2 cellular contexts compared by ENCODE assay signal in genomic region chr14:28157289-28157869, GRCh38.
TF ChIP-seq lines count a peak whose summit lies in the region.

No MANE protein-coding gene starts in this region.

TF ChIP-seq in IMR-90, 13 proteins besides CTCF, POLR2A, EP300 and RAD21 (continued from another document):
- TF ChIP-seq FOS (IDR thresholded peaks at IDR 0.05; ENCODE audit: low read depth, low read length): no peak
- no peak for TF ChIP-seq CEBPB (IDR thresholded peaks at IDR 0.05; ENCODE audit: low read depth, low read length)
- no peak for TF ChIP-seq CHD1 (IDR thresholded peaks at IDR 0.05; ENCODE audit: low read depth, low read length)
- TF ChIP-seq NFE2L2 (IDR thresholded peaks at IDR 0.05; ENCODE audit: low read depth, low read length): no peak
- no peak for TF ChIP-seq MAFK (IDR thresholded peaks at IDR 0.05; ENCODE audit: low read depth, low read length)
- TF ChIP-seq ELK1 (IDR thresholded peaks at IDR 0.05; ENCODE audit: borderline replicate concordance, low read depth, low read length): no peak
- no peak for TF ChIP-seq RCOR1 (IDR thresholded peaks at IDR 0.05; ENCODE audit: insufficient replicate concordance, low read length)

TF ChIP-seq in HepG2, 621 proteins besides CTCF, POLR2A, EP300 and RAD21 (continued from another document and continues in another):
- TF ChIP-seq NONO (IDR thresholded peaks at IDR 0.05) (no peak), NONO (CRISPR knock-in tag; conservative IDR thresholded peaks at IDR 0.05) (peak; percentile 59; the same call in 1 of the 2 replicates), HNF1B (CRISPR knock-in tag; IDR thresholded peaks at IDR 0.05) (no peak), ZNF18 (CRISPR knock-in tag; IDR thresholded peaks at IDR 0.05; ENCODE audit: insufficient replicate concordance) (no peak), KDM5B (CRISPR knock-in tag; IDR thresholded peaks at IDR 0.05; ENCODE audit: borderline replicate concordance) (peak; percentile 65), ZNF333 (CRISPR knock-in tag; IDR thresholded peaks at IDR 0.05; ENCODE audit: borderline replicate concordance) (peak; percentile 38; the same call in 1 of the 2 replicates), ZNF709 (CRISPR knock-in tag; IDR thresholded peaks at IDR 0.05) (0 out of 2 replicates have a peak, but pooled peaks have one; percentile 26), ZMYM4 (CRISPR knock-in tag; IDR thresholded peaks at IDR 0.05) (peak; percentile 48; the same call in 1 of the 2 replicates), ZNF747 (CRISPR knock-in tag; IDR thresholded peaks at IDR 0.05; ENCODE audit: borderline replicate concordance) (0 out of 2 replicates have a peak, but pooled peaks have one; percentile 48), HDAC1 (CRISPR knock-in tag; IDR thresholded peaks at IDR 0.05) (0 out of 2 replicates have a peak, but pooled peaks have one; percentile 21), SUZ12 (IDR thresholded peaks at IDR 0.05; ENCODE audit: low read depth, low read length) (no peak), ZNF724P (CRISPR knock-in tag; IDR thresholded peaks at IDR 0.05; ENCODE audit: borderline replicate concordance) (no peak), GTF2F1 (IDR thresholded peaks at IDR 0.05; ENCODE audit: low read length) (no peak), DMTF1 (CRISPR knock-in tag; IDR thresholded peaks at IDR 0.05) (no peak), ZNF687 (CRISPR knock-in tag; IDR thresholded peaks at IDR 0.05) (peak; percentile 46; the same call in 1 of the 2 replicates), ZNF160 (CRISPR knock-in tag; IDR thresholded peaks at IDR 0.05) (0 out of 2 replicates have a peak, but pooled peaks have one; percentile 46), ZNF563 (CRISPR knock-in tag; IDR thresholded peaks at IDR 0.05) (no peak), FOXA3 (CRISPR knock-in tag; IDR thresholded peaks at IDR 0.05) (no peak), RARA (CRISPR knock-in tag; IDR thresholded peaks at IDR 0.05) (no peak), WIZ (CRISPR knock-in tag; IDR thresholded peaks at IDR 0.05) (peak; percentile 48; the same call in 1 of the 2 replicates), HMG20B (CRISPR knock-in tag; conservative IDR thresholded peaks at IDR 0.05) (no peak), ZNF143 (CRISPR knock-in tag; IDR thresholded peaks at IDR 0.05) (no peak), NFKB2 (CRISPR knock-in tag; IDR thresholded peaks at IDR 0.05; ENCODE audit: borderline replicate concordance) (peak; percentile 34; the same call in 1 of the 2 replicates), ARID4A (CRISPR knock-in tag; IDR thresholded peaks at IDR 0.05; ENCODE audit: borderline replicate concordance) (peak; percentile 18; the same call in 1 of the 2 replicates), SALL1 (CRISPR knock-in tag; IDR thresholded peaks at IDR 0.05) (peak; percentile 23; the same call in 1 of the 2 replicates), MAX (IDR thresholded peaks at IDR 0.05) (peak; percentile 24; the same call in 1 of the 2 replicates), HNF4G (IDR thresholded peaks at IDR 0.05; ENCODE audit: borderline replicate concordance, low read depth, low read length) (no peak), HNF4G (CRISPR knock-in tag; IDR thresholded peaks at IDR 0.05; ENCODE audit: borderline replicate concordance, low read depth) (0 out of 2 replicates have a peak, but pooled peaks have one; percentile 20), DZIP1 (CRISPR knock-in tag; IDR thresholded peaks at IDR 0.05) (0 out of 2 replicates have a peak, but pooled peaks have one; percentile 75), MAF1 (CRISPR knock-in tag; IDR thresholded peaks at IDR 0.05; ENCODE audit: borderline replicate concordance) (no peak), ZFY (CRISPR knock-in tag; IDR thresholded peaks at IDR 0.05) (no peak), ZNF607 (CRISPR knock-in tag; IDR thresholded peaks at IDR 0.05; ENCODE audit: borderline replicate concordance) (peak; percentile 53; the same call in 1 of the 2 replicates), PAWR (CRISPR knock-in tag; IDR thresholded peaks at IDR 0.05; ENCODE audit: borderline replicate concordance) (no peak), CBFB (CRISPR knock-in tag; IDR thresholded peaks at IDR 0.05) (0 out of 2 replicates have a peak, but pooled peaks have one; percentile 9), FOXC1 (CRISPR knock-in tag; IDR thresholded peaks at IDR 0.05; ENCODE audit: borderline replicate concordance) (peak; percentile 74; the same call in 1 of the 2 replicates)
- TF ChIP-seq, protein P1, sequence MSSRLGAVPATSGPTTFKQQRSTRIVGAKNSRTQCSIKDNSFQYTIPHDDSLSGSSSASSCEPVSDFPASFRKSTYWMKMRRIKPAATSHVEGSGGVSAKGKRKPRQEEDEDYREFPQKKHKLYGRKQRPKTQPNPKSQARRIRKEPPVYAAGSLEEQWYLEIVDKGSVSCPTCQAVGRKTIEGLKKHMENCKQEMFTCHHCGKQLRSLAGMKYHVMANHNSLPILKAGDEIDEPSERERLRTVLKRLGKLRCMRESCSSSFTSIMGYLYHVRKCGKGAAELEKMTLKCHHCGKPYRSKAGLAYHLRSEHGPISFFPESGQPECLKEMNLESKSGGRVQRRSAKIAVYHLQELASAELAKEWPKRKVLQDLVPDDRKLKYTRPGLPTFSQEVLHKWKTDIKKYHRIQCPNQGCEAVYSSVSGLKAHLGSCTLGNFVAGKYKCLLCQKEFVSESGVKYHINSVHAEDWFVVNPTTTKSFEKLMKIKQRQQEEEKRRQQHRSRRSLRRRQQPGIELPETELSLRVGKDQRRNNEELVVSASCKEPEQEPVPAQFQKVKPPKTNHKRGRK (CRISPR knock-in tag; IDR thresholded peaks at IDR 0.05): peak; percentile 14; the same call in 1 of the 2 replicates
- TF ChIP-seq, protein P2, sequence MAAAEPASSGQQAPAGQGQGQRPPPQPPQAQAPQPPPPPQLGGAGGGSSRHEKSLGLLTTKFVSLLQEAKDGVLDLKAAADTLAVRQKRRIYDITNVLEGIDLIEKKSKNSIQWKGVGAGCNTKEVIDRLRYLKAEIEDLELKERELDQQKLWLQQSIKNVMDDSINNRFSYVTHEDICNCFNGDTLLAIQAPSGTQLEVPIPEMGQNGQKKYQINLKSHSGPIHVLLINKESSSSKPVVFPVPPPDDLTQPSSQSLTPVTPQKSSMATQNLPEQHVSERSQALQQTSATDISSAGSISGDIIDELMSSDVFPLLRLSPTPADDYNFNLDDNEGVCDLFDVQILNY (CRISPR knock-in tag; conservative IDR thresholded peaks at IDR 0.05): no peak
